14 cellular contexts compared by ENCODE assay signal in the genomic region with DNA sequence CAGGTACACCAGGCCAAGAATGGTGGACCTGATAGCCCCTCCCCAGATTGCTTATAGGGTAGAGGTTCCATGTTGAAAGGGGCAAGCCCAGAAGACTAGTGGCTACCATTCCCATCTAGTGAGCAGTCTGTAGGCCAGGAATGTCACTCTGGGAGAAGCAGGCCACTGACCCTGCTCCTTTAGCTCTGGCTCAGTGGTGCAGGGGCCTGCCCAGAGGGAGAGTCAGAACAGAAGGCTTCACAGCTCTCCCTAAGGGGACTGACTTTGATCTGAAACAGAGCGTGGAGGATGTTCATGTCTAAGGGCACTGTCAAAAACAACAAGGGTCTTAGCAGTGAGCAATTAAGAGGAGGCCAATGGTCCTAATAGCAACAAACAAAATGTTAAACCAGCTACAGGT.
"Had no signal": no experiment of that assay in that cellular context is flagged by ENCODE, and none has a peak within 500 bp of the region (broad histone marks: within the 10 kb centered on the region; RNA-seq: fewer than 3 reads in every experiment).

No MANE protein-coding gene starts in this region.

- H3K27ac Mint-ChIP-seq: activated CD4-positive, alpha-beta T cell treated with anti-CD3 and anti-CD28 coated beads, Interleukin-2, amount 10 ng/mL, durations not matched to agents 7 days and 5 days; natural killer cell treated with Interleukin-12 subunit alpha and Interleukin-12 subunit beta and Interleukin-15 and Interleukin-18, amount 100 ng/mL, for 72 hours had no signal

- H3K36me3 Mint-ChIP-seq: natural killer cell treated with Interleukin-12 subunit alpha and Interleukin-12 subunit beta and Interleukin-15 and Interleukin-18, amount 100 ng/mL, for 72 hours; type B pancreatic cell had no signal

- H3K27ac ChIP-seq: cardiac muscle cell, colonic mucosa, esophagus muscularis mucosa, SJCRH30, suprapubic skin had no signal

- H3K36me3 ChIP-seq: cardiac muscle cell, colonic mucosa, esophagus muscularis mucosa, SJCRH30, suprapubic skin had no signal

- H3K27me3 ChIP-seq: cardiac muscle cell, colonic mucosa, esophagus muscularis mucosa, SJCRH30 had no signal

- H3K4me1 ChIP-seq: colonic mucosa, esophagus muscularis mucosa, SJCRH30 had no signal

- H3K9me3 Mint-ChIP-seq: natural killer cell treated with Interleukin-12 subunit alpha and Interleukin-12 subunit beta and Interleukin-15 and Interleukin-18, amount 100 ng/mL, for 72 hours; type B pancreatic cell had no signal

- DNase-seq: activated CD4-positive, alpha-beta T cell treated with anti-CD3 and anti-CD28 coated beads, Interleukin-2, amount 10 ng/mL, durations not matched to agents 7 days and 5 days; activated gamma-delta T cell; colonic mucosa; hippocampal formation; retina; SJCRH30; stimulated activated CD4-positive, alpha-beta T cell treated with anti-CD3 and anti-CD28 coated beads, Interleukin-4, amount 100 ng/mL, for 24 hours; stimulated activated naive CD4-positive, alpha-beta T cell treated with Interleukin-2 at 50 U/mL for 16 hours; T-helper 9 cell had no signal

- H3K4me3 Mint-ChIP-seq: activated CD4-positive, alpha-beta T cell treated with anti-CD3 and anti-CD28 coated beads, Interleukin-2, amount 10 ng/mL, durations not matched to agents 7 days and 5 days; natural killer cell treated with Interleukin-12 subunit alpha and Interleukin-12 subunit beta and Interleukin-15 and Interleukin-18, amount 100 ng/mL, for 72 hours; type B pancreatic cell had no signal

- H3K27me3 Mint-ChIP-seq: activated CD4-positive, alpha-beta T cell treated with anti-CD3 and anti-CD28 coated beads, Interleukin-2, amount 10 ng/mL, durations not matched to agents 7 days and 5 days; natural killer cell treated with Interleukin-12 subunit alpha and Interleukin-12 subunit beta and Interleukin-15 and Interleukin-18, amount 100 ng/mL, for 72 hours; type B pancreatic cell had no signal

- H3K9me3 ChIP-seq: colonic mucosa, esophagus muscularis mucosa, SJCRH30, suprapubic skin had no signal

- H3K4me3 ChIP-seq: cardiac muscle cell, colonic mucosa, esophagus muscularis mucosa, SJCRH30, suprapubic skin had no signal
